ENCODE assay signal across 8 cellular contexts in genomic region chr5:148384389-148384756, GRCh38. TPM values are rescaled to one million over a fixed set of nuclear protein-coding genes. Genes with fewer than 3 reads are reported as not detected.
A peak's percentile ranks its signal among the peaks of the same experiment; 100 is the strongest.
DNase-seq lines count a peak whose midpoint lies in the region; ATAC-seq and TF ChIP-seq lines count a peak whose summit lies in the region.

No MANE protein-coding gene starts in this region.

- H3K27me3 ChIP-seq in dorsolateral prefrontal cortex (no peaks in the 10 kb centered on the region), mucosa of rectum (ENCODE audit: control insufficient read depth in 2 of 2, insufficient read depth in 2 of 2, low read length in 2 of 2) (no peaks in the 10 kb centered on the region)

- H4K20me1 ChIP-seq in OCI-LY7 (ENCODE audit: insufficient read depth, low read length): peaks cover 12% of the 10 kb centered on the region; the same call in 1 of the 2 replicates

- peaks cover 44% of the 10 kb centered on the region for H3K79me2 ChIP-seq in OCI-LY7 (ENCODE audit: insufficient read depth, low read depth, low read length)

- peaks cover 27% of the 10 kb centered on the region for H3K36me3 ChIP-seq in OCI-LY7 (ENCODE audit: insufficient read depth, low read length)
- peaks cover 4 to 5% of the 10 kb centered on the region in 2 donors for H3K36me3 ChIP-seq in mucosa of rectum (ENCODE audit: control insufficient read depth in 2 of 2, insufficient read depth in 2 of 2, low read length in 2 of 2)

- peak overlapping the region; percentile 91 for H3K4me2 ChIP-seq in OCI-LY7 (ENCODE audit: low read length)

- intact Hi-C loops in OCI-LY7 (cut with micrococcal nuclease; ENCODE audit: unreplicated experiment): loop anchor here (5.0 to 10.0 kb wide), 2 partner anchors 420 to 448 kb away; no protein-coding TSS in a partner anchor
- intact Hi-C loops in dorsolateral prefrontal cortex (cut with DNase I): no loop called here

- CTCF ChIA-PET in OCI-LY7 (lab: Charles Lee; ENCODE audit: unreplicated experiment): no interaction called here

- TSS peak; percentile 72 for BruUV-seq in OCI-LY7 (replicated peaks; lab: Mats Ljungman, UMichigan)

- H3K27ac ChIP-seq in OCI-LY7 (ENCODE audit: low read depth, low read length, poor library complexity, severe bottlenecking) (peak overlapping the region; percentile 59), dorsolateral prefrontal cortex (peak overlapping the region in 52 of 59 donors; percentile 44 to 94 (median 82)), mucosa of rectum (ENCODE audit: low read depth in 2 of 2, low read length in 2 of 2) (peak overlapping the region; percentile 83 to 87)

- peak overlapping the region; percentile 45; the same call in 1 of the 2 replicates for H2AFZ ChIP-seq in OCI-LY7 (ENCODE audit: low read length)

- TF ChIP-seq CTCF in OCI-LY7 (conservative IDR thresholded peaks at IDR 0.05; ENCODE audit: low read length) (no peak), dorsolateral prefrontal cortex (IDR thresholded peaks at IDR 0.05 in 54 of 56, conservative IDR thresholded peaks at IDR 0.05 in 2 of 56; ENCODE audit: low read depth in 1 of 56, partially characterized antibody in 56 of 56) (no peak)

- H3K4me3 ChIP-seq in OCI-LY7 (ENCODE audit: low read depth, low read length, poor library complexity, severe bottlenecking): peak overlapping the region; percentile 91
- peak overlapping the region; percentile 61 to 99 (median 90) for H3K4me3 ChIP-seq in dorsolateral prefrontal cortex
- peak overlapping the region; percentile 83 to 92 for H3K4me3 ChIP-seq in mucosa of rectum (ENCODE audit: low read length in 2 of 2)

- peak overlapping the region; percentile 83 to 95 for H3K9ac ChIP-seq in mucosa of rectum (ENCODE audit: low read depth in 1 of 2, low read length in 2 of 2)

- H3K9me2 ChIP-seq in OCI-LY7 (ENCODE audit: insufficient read depth, low read length): no peaks in the 10 kb centered on the region

- H3K9me3 ChIP-seq in OCI-LY7 (ENCODE audit: low read length) (peaks cover 9% of the 10 kb centered on the region; the same call in 1 of the 2 replicates), mucosa of rectum (ENCODE audit: control insufficient read depth in 2 of 2, low read length in 2 of 2) (no peaks in the 10 kb centered on the region)

- ATAC-seq in GM21786 (IDR thresholded peaks at IDR 0.05; ENCODE audit: unreplicated experiment): peak; percentile 13
- no peak for ATAC-seq in HG02798 (IDR thresholded peaks at IDR 0.05; ENCODE audit: poor library complexity, unreplicated experiment)

- H3K4me1 ChIP-seq in OCI-LY7 (ENCODE audit: insufficient read depth, low read length, poor library complexity, severe bottlenecking) (peaks cover 26% of the 10 kb centered on the region), mucosa of rectum (ENCODE audit: control insufficient read depth in 2 of 2, insufficient read depth in 2 of 2, low read length in 2 of 2) (peaks cover 23 to 25% of the 10 kb centered on the region in 2 donors)

- DNase-seq in GM03348 (ENCODE audit: low spot score) (peak; percentile 12), OCI-LY7 (ENCODE audit: low spot score) (no peak), dorsolateral prefrontal cortex (no peak), NCI-H2107 treated with DMSO at 0.1 percent for 48 hours (lab: John Stamatoyannopoulos, UW; ENCODE audit: unreplicated experiment) (no peak), NCI-H82 treated with DMSO at 0.1 percent for 48 hours (lab: John Stamatoyannopoulos, UW; ENCODE audit: unreplicated experiment) (no peak)

- POLR2A ChIA-PET in OCI-LY7 (lab: Charles Lee): interaction anchor here (0.5 to 1.6 kb wide), 9 partner anchors 9 to 671 kb away, joined by 3 to 6 read pairs (median 4); no protein-coding TSS in a partner anchor

RNA-seq across cellular contexts. Expression of gene FBXO38, which starts 0.6 kb away (rescaled TPM):
- 29.9 and 37.6 TPM in 2 replicates for total RNA-seq in OCI-LY7 (2014; rRNA removed; shearing (Covaris generic))
- total RNA-seq in OCI-LY7 (2022) (49.5 and 56.8 TPM in 2 replicates), dorsolateral prefrontal cortex (10 to 100 TPM; 40.2 to 79.9 (median 55.3) TPM)

RNA-seq across cellular contexts. Expression of gene SPINK9, which starts 49.0 kb away (rescaled TPM):
- total RNA-seq in OCI-LY7 (2014; rRNA removed; shearing (Covaris generic)): not detected in 2 replicates
- total RNA-seq in OCI-LY7 (2022) (not detected in 2 replicates), dorsolateral prefrontal cortex (1 to 10 TPM in 22 of 120 experiments, under 1 TPM in 5, not detected in 93; 0.87 to 3.5 (median 1.2) TPM)
